25 cellular contexts compared by ENCODE assay signal in genomic region chr4:153940916-153941315, GRCh38.
"Had no signal": no experiment of that assay in that cellular context is flagged by ENCODE, and none has a peak within 500 bp of the region (broad histone marks: within the 10 kb centered on the region; RNA-seq: fewer than 3 reads in every experiment).

No MANE protein-coding gene starts in this region.

- H3K27me3 ChIP-seq: left lung, pancreas, right atrium auricular region, tibial artery had no signal

- H3K27ac Mint-ChIP-seq: activated naive CD4-positive, alpha-beta T cell treated with anti-CD3 and anti-CD28 coated beads, Interleukin-2, amount 50 U/mL, for 72 hours; activated T-cell treated with anti-CD3 and anti-CD28 coated beads, Interleukin-2, amount 50 U/mL, for 24 hours; activated T-helper 17 cell treated with anti-CD3 and anti-CD28 coated beads, Interleukin-2, amount 50 U/mL, for 72 hours; brain; mesothelial cell of epicardium; natural killer cell; stimulated activated naive CD8-positive, alpha-beta T cell treated with anti-CD3 and anti-CD28 coated beads, Interleukin-15, amount 100 ng/mL, for 72 hours; T-helper 17 cell had no signal

- DNase-seq: activated CD4-positive, alpha-beta T cell treated with anti-CD3 and anti-CD28 coated beads, Interleukin-2, amount 50 U/mL, for 4 hours; activated CD8-positive, alpha-beta memory T cell treated with anti-CD3 and anti-CD28 coated beads for 24 hours; activated CD8-positive, alpha-beta memory T cell treated with anti-CD3 and anti-CD28 coated beads, Interleukin-2, amount 50 U/mL, for 4 hours; activated T-cell treated with anti-CD3 and anti-CD28 coated beads, Interleukin-2, amount 50 U/mL, for 24 hours; aorta; caudate nucleus; effector memory CD4-positive, alpha-beta T cell; foreskin melanocyte; kidney glomerular epithelial cell; left lung; natural killer cell; pancreas; psoas muscle; stimulated activated CD4-positive, alpha-beta T cell treated with anti-CD3 and anti-CD28 coated beads, Interleukin-4, amount 100 ng/mL, for 24 hours; stimulated activated naive CD8-positive, alpha-beta T cell treated with anti-CD3 and anti-CD28 coated beads, Interleukin-15, amount 100 ng/mL, for 72 hours; T-helper 17 cell; tibial artery had no signal

- H3K4me1 Mint-ChIP-seq: brain, mesothelial cell of epicardium, natural killer cell had no signal

- H3K36me3 Mint-ChIP-seq: brain, natural killer cell had no signal

- ATAC-seq: activated naive CD4-positive, alpha-beta T cell treated with anti-CD3 and anti-CD28 coated beads, Interleukin-2, amount 50 U/mL, for 72 hours; activated T-helper 17 cell treated with anti-CD3 and anti-CD28 coated beads, Interleukin-2, amount 50 U/mL, for 72 hours; esophagus mucosa; left lung; natural killer cell; pancreas; psoas muscle; stimulated activated naive CD8-positive, alpha-beta T cell treated with anti-CD3 and anti-CD28 coated beads, Interleukin-15, amount 100 ng/mL, for 72 hours; T-helper 17 cell had no signal

- H3K27ac ChIP-seq: left lung, pancreas, psoas muscle, right atrium auricular region, tibial artery, VCaP had no signal

- H3K4me3 ChIP-seq: left lung, lung, pancreas, psoas muscle, right atrium auricular region, tibial artery had no signal

- H3K9me3 ChIP-seq: pancreas, psoas muscle had no signal

- H3K4me1 ChIP-seq: left lung, pancreas, psoas muscle, right atrium auricular region, tibial artery had no signal

- H3K36me3 ChIP-seq: left lung, pancreas, right atrium auricular region, tibial artery had no signal

- H3K4me3 Mint-ChIP-seq: activated T-cell treated with anti-CD3 and anti-CD28 coated beads, Interleukin-2, amount 50 U/mL, for 24 hours; activated T-helper 17 cell treated with anti-CD3 and anti-CD28 coated beads, Interleukin-2, amount 50 U/mL, for 72 hours; brain; mesothelial cell of epicardium; natural killer cell; stimulated activated naive CD8-positive, alpha-beta T cell treated with anti-CD3 and anti-CD28 coated beads, Interleukin-15, amount 100 ng/mL, for 72 hours; T-helper 17 cell had no signal
